In genomic region chr21:33650929-33651505, GRCh38 we compare ENCODE assay signal across 17 cellular contexts. TPM values are rescaled to one million over a fixed set of nuclear protein-coding genes. Genes with fewer than 3 reads are reported as not detected.
DNase-seq lines count a peak whose midpoint lies in the region; ATAC-seq and TF ChIP-seq lines count a peak whose summit lies in the region.
"Had no signal": no experiment of that assay in that cellular context is flagged by ENCODE, and none has a peak within 500 bp of the region (broad histone marks: within the 10 kb centered on the region; RNA-seq: fewer than 3 reads in every experiment).

No MANE protein-coding gene starts in this region.

- H3K4me3 Mint-ChIP-seq in progenitor cell of endocrine pancreas (ENCODE audit: low read depth): peak overlapping the region; percentile 1
- H3K4me3 Mint-ChIP-seq: CD8-positive, alpha-beta T cell had no signal

- peaks cover 94% of the 10 kb centered on the region for H3K79me2 ChIP-seq in hepatocyte

- TF ChIP-seq CTCF in VCaP (conservative IDR thresholded peaks at IDR 0.05) (no peak), hepatocyte (IDR thresholded peaks at IDR 0.05; ENCODE audit: poor library complexity) (no peak), progenitor cell of endocrine pancreas (IDR thresholded peaks at IDR 0.05; ENCODE audit: unreplicated experiment) (no peak)

- H3K9ac ChIP-seq in HUES48 (ENCODE audit: low read depth, low read length): no peak overlapping the region

- 67% methylated on average over 7 of the region's 7 CpGs for WGBS in hepatocyte (ENCODE audit: low lambda C conversion rate, missing lambda C conversion rate)

- H4K20me1 ChIP-seq in hepatocyte (ENCODE audit: insufficient read depth, poor library complexity, severe bottlenecking): peaks cover 9% of the 10 kb centered on the region

- no peaks in the 10 kb centered on the region for H3K9me3 Mint-ChIP-seq in progenitor cell of endocrine pancreas (ENCODE audit: low read depth)
- H3K9me3 Mint-ChIP-seq: CD8-positive, alpha-beta T cell had no signal

- H3K36me3 ChIP-seq in HUES48 (ENCODE audit: control insufficient read depth, insufficient read depth, low read length) (no peaks in the 10 kb centered on the region), hepatocyte (replicated peaks; ENCODE audit: insufficient read depth, low read depth) (no peaks in the 10 kb centered on the region)

- H3K4me3 ChIP-seq in HUES48 (ENCODE audit: low read depth, low read length) (no peak overlapping the region; the same call in 1 of the 2 replicates), hepatocyte (no peak overlapping the region)

- no peaks in the 10 kb centered on the region for H3K9me2 ChIP-seq in hepatocyte (replicated peaks; ENCODE audit: insufficient read depth)

- H3K27me3 ChIP-seq in HUES48 (ENCODE audit: control insufficient read depth, insufficient read depth, low read length): no peaks in the 10 kb centered on the region
- no peaks in the 10 kb centered on the region for H3K27me3 ChIP-seq in hepatocyte

- no peak for DNase-seq in hepatocyte (ENCODE audit: low spot score)
- DNase-seq in progenitor cell of endocrine pancreas (ENCODE audit: low spot score, unreplicated experiment): no peak
- DNase-seq in amniotic stem cell (lab: John Stamatoyannopoulos, UW): no peak
- no peak for DNase-seq in posterior vena cava (ENCODE audit: low spot score)
- DNase-seq in NCI-H187 (lab: John Stamatoyannopoulos, UW): no peak
- DNase-seq: CD8-positive, alpha-beta T cell; H7; KBM-7; NCI-H1092; NCI-H1694 treated with DMSO at 0.1 percent for 48 hours; NCI-H446; NCI-H748 treated with DMSO at 0.1 percent for 48 hours had no signal

- H3K4me2 ChIP-seq in hepatocyte: peak overlapping the region; percentile 60

- H3K4me1 ChIP-seq in HUES48 (ENCODE audit: control insufficient read depth, insufficient read depth, low read length): peaks cover 50% of the 10 kb centered on the region
- peaks cover 20% of the 10 kb centered on the region for H3K4me1 ChIP-seq in hepatocyte (ENCODE audit: insufficient read depth)

- intact Hi-C loops in posterior vena cava (cut with DNase I): no loop called here

- ATAC-seq in HG02623 (IDR thresholded peaks at IDR 0.05; ENCODE audit: unreplicated experiment): no peak
- ATAC-seq: CD8-positive, alpha-beta T cell; Right ventricle myocardium inferior; SK-N-SH treated with all-trans-retinoic acid at 6 μM for 48 hours had no signal

- H3K36me3 Mint-ChIP-seq in progenitor cell of endocrine pancreas (ENCODE audit: insufficient read depth): peaks cover 11% of the 10 kb centered on the region
- H3K36me3 Mint-ChIP-seq: CD8-positive, alpha-beta T cell had no signal

- H3K27ac ChIP-seq in HUES48 (ENCODE audit: low read depth, low read length): peak overlapping the region; percentile 68
- H3K27ac ChIP-seq in VCaP: peak overlapping the region; percentile 82
- peak overlapping the region; percentile 73 for H3K27ac ChIP-seq in hepatocyte

- H3K27me3 Mint-ChIP-seq in progenitor cell of endocrine pancreas: no peaks in the 10 kb centered on the region

- H2AFZ ChIP-seq in hepatocyte: no peak overlapping the region

- H3K27ac Mint-ChIP-seq in progenitor cell of endocrine pancreas: peak overlapping the region; percentile 91
- H3K27ac Mint-ChIP-seq: CD8-positive, alpha-beta T cell had no signal

- H3K9me3 ChIP-seq in HUES48 (ENCODE audit: control insufficient read depth, insufficient read depth, low read length) (no peaks in the 10 kb centered on the region), hepatocyte (ENCODE audit: low read depth) (no peaks in the 10 kb centered on the region)

- peaks cover 52% of the 10 kb centered on the region for H3K4me1 Mint-ChIP-seq in progenitor cell of endocrine pancreas (ENCODE audit: low read depth)

RNA-seq across cellular contexts. Expression of gene ITSN1, which starts 8.7 kb away (rescaled TPM):
- total RNA-seq in hepatocyte: 46.0 and 46.1 TPM in 2 replicates
- polyA plus RNA-seq in hepatocyte: 43.6 and 44.9 TPM in 2 replicates
- 112 and 116 TPM in 2 replicates for total RNA-seq in progenitor cell of endocrine pancreas
- total RNA-seq in posterior vena cava: 10 to 100 TPM; 60.9 to 73.0 TPM

RNA-seq across cellular contexts. Expression of gene CRYZL1, which starts 9.5 kb away (rescaled TPM):
- 14.6 and 29.7 TPM in 2 replicates for total RNA-seq in hepatocyte
- polyA plus RNA-seq in hepatocyte: 41.5 and 49.8 TPM in 2 replicates
- total RNA-seq in progenitor cell of endocrine pancreas: 39.9 and 42.8 TPM in 2 replicates
- 10 to 100 TPM; 38.7 to 40.4 TPM for total RNA-seq in posterior vena cava
